In genomic region chr7:111855161-111855841, GRCh38 we compare ENCODE assay signal across 8 cellular contexts.
DNase-seq lines count a peak whose midpoint lies in the region; ATAC-seq and TF ChIP-seq lines count a peak whose summit lies in the region.

No MANE protein-coding gene starts in this region.

- H3K27me3 Mint-ChIP-seq in chondrocyte (ENCODE audit: low read depth) (no peaks in the 10 kb centered on the region), mesothelial cell of epicardium (ENCODE audit: low read depth) (no peaks in the 10 kb centered on the region)

- 9% methylated on average over 2 of the region's 4 CpGs for WGBS in mesenchymal stem cell
- WGBS in gastroesophageal sphincter (ENCODE audit: low coverage in 1 of 2), 2 donors = 60 to 62% methylated on average over 3 to 4 of the region's 4 CpGs

- no peak overlapping the region for H3K27ac Mint-ChIP-seq in chondrocyte (ENCODE audit: unreplicated experiment)
- no peak overlapping the region for H3K27ac Mint-ChIP-seq in mesothelial cell of epicardium

- H3K23ac ChIP-seq in mesenchymal stem cell (ENCODE audit: low read length in 2 of 2) = no peak overlapping the region

- ATAC-seq in HG02884 (IDR thresholded peaks at IDR 0.05; ENCODE audit: unreplicated experiment) (peak; percentile 84), gastroesophageal sphincter (no peak)

- peaks cover 17% of the 10 kb centered on the region for H3K36me3 Mint-ChIP-seq in chondrocyte (ENCODE audit: low read depth)
- peaks cover 15% of the 10 kb centered on the region for H3K36me3 Mint-ChIP-seq in mesothelial cell of epicardium

- H3K36me3 ChIP-seq in mesenchymal stem cell (ENCODE audit: control insufficient read depth in 1 of 2, insufficient read depth in 2 of 2, low read depth in 1 of 2, low read length in 2 of 2) (peaks cover 5 to 9% of the 10 kb centered on the region in 2 experiments), gastroesophageal sphincter (peaks cover 0 to 13% of the 10 kb centered on the region in 2 donors)

- no peak for TF ChIP-seq POLR2A in gastroesophageal sphincter (IDR thresholded peaks at IDR 0.05)

- no peak overlapping the region for H3K4me2 ChIP-seq in mesenchymal stem cell (ENCODE audit: low read length, poor library complexity, severe bottlenecking)

- no peak overlapping the region for H3K4me3 Mint-ChIP-seq in chondrocyte (ENCODE audit: unreplicated experiment)
- no peak overlapping the region for H3K4me3 Mint-ChIP-seq in mesothelial cell of epicardium

- H3K9me3 ChIP-seq in mesenchymal stem cell (ENCODE audit: control insufficient read depth, low read length) (no peaks in the 10 kb centered on the region), gastroesophageal sphincter (no peaks in the 10 kb centered on the region)

- H2AFZ ChIP-seq in mesenchymal stem cell (ENCODE audit: low read depth, low read length) = no peak overlapping the region

- no peak overlapping the region for H4K91ac ChIP-seq in mesenchymal stem cell (ENCODE audit: low read length)

- in situ Hi-C loops in GM13976 (cut with MboI; ENCODE audit: low sequenced_read_pairs, unreplicated experiment) = no loop called here

- H3K4ac ChIP-seq in mesenchymal stem cell (ENCODE audit: low read depth in 1 of 2, low read length in 2 of 2) = no peak overlapping the region

- peak overlapping the region in 1 of 2 experiments; percentile 6 for H2BK12ac ChIP-seq in mesenchymal stem cell (ENCODE audit: low read length in 2 of 2)

- no peak overlapping the region for H4K8ac ChIP-seq in mesenchymal stem cell (ENCODE audit: low read length)

- H2BK5ac ChIP-seq in mesenchymal stem cell (ENCODE audit: low read depth, low read length, poor library complexity, severe bottlenecking) = no peak overlapping the region

- TF ChIP-seq EP300 in gastroesophageal sphincter (IDR thresholded peaks at IDR 0.05) = no peak

- H3K27me3 ChIP-seq in mesenchymal stem cell (ENCODE audit: control insufficient read depth in 1 of 2, insufficient read depth in 1 of 2, low read length in 2 of 2) = no peaks in the 10 kb centered on the region
- no peaks in the 10 kb centered on the region for H3K27me3 ChIP-seq in gastroesophageal sphincter

- no peak overlapping the region for H2AK5ac ChIP-seq in mesenchymal stem cell (ENCODE audit: low read length, severe bottlenecking)

- H3K4me1 ChIP-seq in mesenchymal stem cell (ENCODE audit: control insufficient read depth, insufficient read depth, low read depth, low read length) (no peaks in the 10 kb centered on the region), gastroesophageal sphincter (no peaks in the 10 kb centered on the region)

- peak overlapping the region in 1 of 2 experiments; percentile 34 for H3K18ac ChIP-seq in mesenchymal stem cell (ENCODE audit: low read depth in 1 of 2, low read length in 2 of 2)

- H3K4me1 Mint-ChIP-seq in chondrocyte (ENCODE audit: low read depth) (peaks cover 13% of the 10 kb centered on the region), mesothelial cell of epicardium (peaks cover 10% of the 10 kb centered on the region)

- H3K79me1 ChIP-seq in mesenchymal stem cell (replicated peaks; ENCODE audit: low read length, poor library complexity, severe bottlenecking) = peaks cover 5% of the 10 kb centered on the region

- H2BK120ac ChIP-seq in mesenchymal stem cell (ENCODE audit: low read depth, low read length) = no peak overlapping the region

- DNase-seq in AG09309 (ENCODE audit: low read depth) (peak; percentile 46), GM13976 (ENCODE audit: low spot score) (peak; percentile 38), NCI-H526 treated with DMSO at 0.1 percent for 48 hours (lab: John Stamatoyannopoulos, UW) (peak; percentile 13), chondrocyte (ENCODE audit: low spot score) (no peak), mesenchymal stem cell (peak; percentile 79), mesothelial cell of epicardium (ENCODE audit: low spot score in 2 of 2, unreplicated experiment in 2 of 2) (no peak)

- no peak overlapping the region for H2BK15ac ChIP-seq in mesenchymal stem cell (ENCODE audit: low read depth, poor library complexity, severe bottlenecking)

- H3K4me3 ChIP-seq in AG09309 (ENCODE audit: control insufficient read depth, low read depth, low read length) (no peak overlapping the region), mesenchymal stem cell (ENCODE audit: insufficient read depth in 1 of 2, low read depth in 1 of 2, low read length in 2 of 2) (no peak overlapping the region), gastroesophageal sphincter (no peak overlapping the region)

- no peaks in the 10 kb centered on the region for H3K9me3 Mint-ChIP-seq in chondrocyte (ENCODE audit: low read depth)
- H3K9me3 Mint-ChIP-seq in mesothelial cell of epicardium = peaks cover 5% of the 10 kb centered on the region

- H3K14ac ChIP-seq in mesenchymal stem cell (ENCODE audit: low read length in 2 of 2) = no peak overlapping the region

- no peak overlapping the region for H3K27ac ChIP-seq in mesenchymal stem cell (ENCODE audit: low read length, poor library complexity, severe bottlenecking)
- H3K27ac ChIP-seq in gastroesophageal sphincter = no peak overlapping the region

- peak overlapping the region; percentile 41 for H3K9ac ChIP-seq in mesenchymal stem cell (ENCODE audit: low read length)

- TF ChIP-seq CTCF in AG09309 (IDR thresholded peaks at IDR 0.05; ENCODE audit: control insufficient read depth, insufficient read depth, low read depth, low read length, missing control alignments) (peak; percentile 78), GM13976 (IDR thresholded peaks at IDR 0.05; ENCODE audit: borderline replicate concordance, control extremely low read depth, extremely low read depth, insufficient read depth, missing control alignments) (peak; percentile 42), chondrocyte (IDR thresholded peaks at IDR 0.05) (peak; percentile 82), mesothelial cell of epicardium (IDR thresholded peaks at IDR 0.05; ENCODE audit: unreplicated experiment) (no peak), gastroesophageal sphincter (IDR thresholded peaks at IDR 0.05) (peak in 2 of 4 experiments; percentile 31 to 45)

Comparison
In these comparisons a context has a peak if more than half of its experiments do, and no peak if none do; other contexts are left out.
1. DNase-seq: peak in AG09309 (single experiment), GM13976 (single experiment), NCI-H526 treated with DMSO at 0.1 percent for 48 hours (single experiment) and mesenchymal stem cell (single experiment); none in chondrocyte (single experiment) and mesothelial cell of epicardium (0 of 2).